In the genomic region with DNA sequence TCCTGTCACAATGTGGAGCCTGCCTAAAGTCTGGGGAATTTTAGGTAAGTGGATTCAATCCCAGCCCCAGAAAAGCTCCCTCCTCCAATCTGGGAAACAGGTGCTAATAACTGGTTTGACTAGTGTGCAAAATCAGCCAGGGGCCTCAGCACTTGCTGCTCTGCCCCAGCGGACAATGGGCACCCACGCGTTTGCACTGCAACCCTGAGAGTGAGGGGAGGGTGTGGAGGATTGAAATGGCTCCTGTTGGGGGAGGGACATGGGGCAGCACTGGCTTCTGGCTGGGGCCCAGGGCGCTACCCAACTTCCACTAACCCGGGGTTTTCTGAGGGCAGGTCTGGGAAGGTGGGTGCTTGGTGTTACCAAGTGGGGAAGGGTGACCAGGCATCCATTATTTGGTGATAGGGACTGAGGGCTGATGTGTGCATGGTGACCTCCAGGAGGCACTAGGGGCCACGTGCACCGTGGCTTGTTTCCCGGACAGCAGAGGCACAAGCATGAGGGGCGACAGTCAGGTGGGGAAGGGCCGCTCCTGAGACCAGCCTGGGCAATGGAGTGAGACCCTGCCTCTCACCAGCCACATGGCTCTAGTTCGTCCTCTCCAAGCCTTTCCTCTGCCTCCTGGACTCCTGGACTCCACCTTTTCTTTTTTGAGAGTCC, we compare ENCODE assay signal across 20 cellular contexts. TPM values are rescaled to one million over a fixed set of nuclear protein-coding genes. Genes with fewer than 3 reads are reported as not detected.
DNase-seq lines count a peak whose midpoint lies in the region; FAIRE-seq and TF ChIP-seq lines count a peak whose summit lies in the region.
"Had no signal": no experiment of that assay in that cellular context is flagged by ENCODE, and none has a peak within 500 bp of the region (broad histone marks: within the 10 kb centered on the region; RNA-seq: fewer than 3 reads in every experiment).

No MANE protein-coding gene starts in this region.

- no peak for FAIRE-seq in bronchial epithelial cell (lab: Jason Lieb, UNC)
- FAIRE-seq: GM12878 had no signal

- H3K9me3 ChIP-seq in BE2C: no peaks in the 10 kb centered on the region

- no peak overlapping the region for H4K5ac ChIP-seq in mesendoderm (ENCODE audit: low read length)

- no peaks in the 10 kb centered on the region for H3K79me1 ChIP-seq in mesendoderm (ENCODE audit: low read length)

- H3K4me3 ChIP-seq in BE2C (ENCODE audit: low read depth, low read length): no peak overlapping the region
- no peak overlapping the region for H3K4me3 ChIP-seq in bronchial epithelial cell (ENCODE audit: low read depth, low read length)
- no peak overlapping the region for H3K4me3 ChIP-seq in mesendoderm (ENCODE audit: low read length)
- H3K4me3 ChIP-seq: GM12878 had no signal

- intact Hi-C loops in cardiac septum (cut with DNase I): no loop called here

- TF ChIP-seq CTCF in BE2C (IDR thresholded peaks at IDR 0.05; ENCODE audit: low read depth, low read length) (peak; percentile 4; the same call in 1 of the 2 replicates), bronchial epithelial cell (IDR thresholded peaks at IDR 0.05; ENCODE audit: insufficient read depth, low read length, severe bottlenecking) (peak; percentile 5)

- H3K36me3 ChIP-seq in BE2C (no peaks in the 10 kb centered on the region), bronchial epithelial cell (ENCODE audit: control insufficient read depth, insufficient read depth, low read length) (no peaks in the 10 kb centered on the region), mesendoderm (ENCODE audit: control insufficient read depth, insufficient read depth, low read length) (no peaks in the 10 kb centered on the region)

- H4K8ac ChIP-seq in mesendoderm (ENCODE audit: low read depth, low read length): no peak overlapping the region

- H2AK5ac ChIP-seq in mesendoderm (ENCODE audit: low read length): no peak overlapping the region

- no CpG with 5 or more reads among the region's 11 CpGs for WGBS in mesendoderm (ENCODE audit: extremely low coverage, insufficient coverage, low lambda C conversion rate)

- H3K27me3 ChIP-seq in BE2C (peaks cover 16% of the 10 kb centered on the region), bronchial epithelial cell (ENCODE audit: control insufficient read depth, insufficient read depth, low read length) (peaks cover 11% of the 10 kb centered on the region), mesendoderm (ENCODE audit: insufficient read depth, low read length, poor library complexity) (peaks cover 2% of the 10 kb centered on the region)

- H3K18ac ChIP-seq in mesendoderm (ENCODE audit: low read length): no peak overlapping the region

- H2BK5ac ChIP-seq in mesendoderm (ENCODE audit: low read length): no peak overlapping the region

- H3K56ac ChIP-seq in mesendoderm (ENCODE audit: low read length): peak overlapping the region; percentile 3

- no peak overlapping the region for H3K4ac ChIP-seq in mesendoderm (ENCODE audit: low read depth, low read length)

- no peak overlapping the region for H3K4me2 ChIP-seq in mesendoderm (ENCODE audit: low read length)

- no peaks in the 10 kb centered on the region for H3K79me2 ChIP-seq in mesendoderm (ENCODE audit: control insufficient read depth, insufficient read depth, low read length)

- no peak overlapping the region for H2BK15ac ChIP-seq in mesendoderm (replicated peaks; ENCODE audit: low read depth)

- H3K23ac ChIP-seq in mesendoderm (ENCODE audit: low read length): no peak overlapping the region

- DNase-seq in BE2C (no peak), NAMALWA (ENCODE audit: low spot score) (peak; percentile 12), bronchial epithelial cell (ENCODE audit: low read depth) (no peak), mesendoderm (peak; percentile 49), cardiac septum (ENCODE audit: low spot score) (no peak), T1000 (lab: John Stamatoyannopoulos, UW) (no peak), NCI-H1048 (lab: John Stamatoyannopoulos, UW) (no peak), retina (no peak)
- DNase-seq: 8988T, COR-L47, DMS153, EL, KG1, NCI-H1930, NCI-H510A had no signal

- no peak overlapping the region for H3K27ac ChIP-seq in mesendoderm (ENCODE audit: low read depth, low read length)
- H3K27ac ChIP-seq: HL-60 had no signal

- H2BK120ac ChIP-seq in mesendoderm (ENCODE audit: low read depth, low read length): no peak overlapping the region

- H3K4me1 ChIP-seq in BE2C (no peaks in the 10 kb centered on the region), mesendoderm (ENCODE audit: control insufficient read depth, low read depth, low read length) (no peaks in the 10 kb centered on the region)

- H3K9ac ChIP-seq in mesendoderm (ENCODE audit: low read length): no peak overlapping the region

RNA-seq across cellular contexts. Expression of gene PNPLA5, which starts 4.3 kb away (rescaled TPM):
- polyA plus RNA-seq in BE2C (2012; ENCODE audit: insufficient read depth, insufficient read length, low read depth): not detected
- total RNA-seq in bronchial epithelial cell (not detected in 2 replicates), cardiac septum (not detected)
- polyA plus RNA-seq in mesendoderm (2013, experiment 1 of 2): 2.0 TPM
- 2.3 TPM for polyA plus RNA-seq in mesendoderm (2013, experiment 2 of 2)
- total RNA-seq: GM12878, MCF 10A, Right ventricle myocardium inferior had no signal
- polyA plus RNA-seq: CD14-positive monocyte, GM12878 had no signal

RNA-seq across cellular contexts. Expression of gene PNPLA3, which starts 27.5 kb away (rescaled TPM):
- 0.37 TPM for polyA plus RNA-seq in BE2C (2012; ENCODE audit: insufficient read depth, insufficient read length, low read depth)
- total RNA-seq in bronchial epithelial cell (1.3 and 1.7 TPM in 2 replicates), cardiac septum (0.32 TPM)
- polyA plus RNA-seq in mesendoderm (2013, experiment 1 of 2): 19.5 TPM
- 17.6 TPM for polyA plus RNA-seq in mesendoderm (2013, experiment 2 of 2)
- total RNA-seq: GM12878 had no signal
- polyA plus RNA-seq: CD14-positive monocyte had no signal

RNA-seq across cellular contexts. Expression of gene SULT4A1, which starts 33.8 kb away (rescaled TPM):
- 39.4 TPM for polyA plus RNA-seq in BE2C (2012; ENCODE audit: insufficient read depth, insufficient read length, low read depth)
- total RNA-seq in bronchial epithelial cell (under 0.01 TPM in 2 replicates), cardiac septum (0.13 TPM)
- 3.9 TPM for polyA plus RNA-seq in mesendoderm (2013, experiment 1 of 2)
- polyA plus RNA-seq in mesendoderm (2013, experiment 2 of 2): 3.7 TPM
- total RNA-seq: GM12878, MCF 10A had no signal
- polyA plus RNA-seq: CD14-positive monocyte, GM12878 had no signal

RNA-seq across cellular contexts. Expression of gene SAMM50, which starts 59.1 kb away (rescaled TPM):
- polyA plus RNA-seq in BE2C (2012; ENCODE audit: insufficient read depth, insufficient read length, low read depth): 87.1 TPM
- total RNA-seq in bronchial epithelial cell: 28.7 and 32.6 TPM in 2 replicates
- 48.2 TPM for polyA plus RNA-seq in mesendoderm (2013, experiment 1 of 2)
- 49.2 TPM for polyA plus RNA-seq in mesendoderm (2013, experiment 2 of 2)
- 51.0 TPM for total RNA-seq in cardiac septum

Comparison
In these comparisons a context has a peak if more than half of its experiments do, and no peak if none do; other contexts are left out.
1. DNase-seq: peak in NAMALWA (single experiment) and mesendoderm (single experiment); none in BE2C (single experiment), bronchial epithelial cell (single experiment), cardiac septum (single experiment), T1000 (single experiment), NCI-H1048 (single experiment) and retina (single experiment).